In the genomic region with DNA sequence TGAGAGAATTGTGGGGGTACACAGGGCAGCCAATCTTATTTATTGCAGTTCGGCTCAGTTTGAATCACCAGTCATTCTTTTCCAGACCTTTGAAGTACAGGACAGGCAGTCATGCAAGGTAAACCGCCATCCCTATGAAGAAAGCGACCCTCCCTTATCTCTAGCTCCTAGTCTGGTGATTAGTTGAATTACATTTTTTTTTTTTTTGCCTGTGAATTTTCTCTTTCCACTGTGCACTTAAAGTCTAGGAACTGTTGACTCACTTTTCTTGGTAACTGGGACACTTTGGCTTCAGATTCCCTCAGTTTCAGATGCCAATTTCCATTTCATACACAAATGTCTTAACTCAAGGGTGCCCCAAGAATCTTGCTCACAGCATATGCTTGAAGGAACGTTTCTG, we compare ENCODE assay signal across 16 cellular contexts.
DNase-seq lines count a peak whose midpoint lies in the region; ATAC-seq and TF ChIP-seq lines count a peak whose summit lies in the region.
"Had no signal": no experiment of that assay in that cellular context is flagged by ENCODE, and none has a peak within 500 bp of the region (broad histone marks: within the 10 kb centered on the region; RNA-seq: fewer than 3 reads in every experiment).

No MANE protein-coding gene starts in this region.

- H3K27ac ChIP-seq in hepatocyte (peak overlapping the region; percentile 46), tibial artery (peak overlapping the region; percentile 66 to 74)
- H3K27ac ChIP-seq: SJSA1 had no signal

- peaks cover 49% of the 10 kb centered on the region for H3K4me1 Mint-ChIP-seq in activated T-cell treated with anti-CD3 and anti-CD28 coated beads, Interleukin-2, amount 50 U/mL, for 72 hours (ENCODE audit: low read depth)
- H3K4me1 Mint-ChIP-seq in progenitor cell of endocrine pancreas (ENCODE audit: low read depth) = peaks cover 6% of the 10 kb centered on the region

- H3K9me3 ChIP-seq in hepatocyte (ENCODE audit: low read depth) (no peaks in the 10 kb centered on the region), tibial artery (no peaks in the 10 kb centered on the region)
- H3K9me3 ChIP-seq: SJSA1 had no signal

- H3K27me3 Mint-ChIP-seq in activated T-cell treated with anti-CD3 and anti-CD28 coated beads, Interleukin-2, amount 50 U/mL, for 72 hours (ENCODE audit: low read depth) = peaks cover 17% of the 10 kb centered on the region
- H3K27me3 Mint-ChIP-seq in progenitor cell of endocrine pancreas = no peaks in the 10 kb centered on the region
- H3K27me3 Mint-ChIP-seq: activated naive CD4-positive, alpha-beta T cell treated with anti-CD3 and anti-CD28 coated beads, Interleukin-2, amount 10 ng/mL, durations not matched to agents 7 days and 5 days had no signal

- TF ChIP-seq CTCF in hepatocyte (IDR thresholded peaks at IDR 0.05; ENCODE audit: poor library complexity) (no peak), tibial artery (IDR thresholded peaks at IDR 0.05) (no peak), progenitor cell of endocrine pancreas (IDR thresholded peaks at IDR 0.05; ENCODE audit: unreplicated experiment) (no peak)

- DNase-seq in activated T-cell treated with anti-CD3 and anti-CD28 coated beads, Interleukin-2, amount 50 U/mL, for 72 hours = no peak
- no peak for DNase-seq in activated T-cell treated with anti-CD3 and anti-CD28 coated beads, Interleukin-2, amount 50 U/mL, for 1 hour
- DNase-seq in amniotic epithelial cell (ENCODE audit: low read depth) = peak; percentile 63
- DNase-seq in hepatocyte (ENCODE audit: low spot score) = peak; percentile 67
- DNase-seq in tibial artery = no peak
- no peak for DNase-seq in stimulated activated CD8-positive, alpha-beta memory T cell treated with anti-CD3 and anti-CD28 coated beads, Interleukin-4, amount 100 ng/mL, for 48 hours
- no peak for DNase-seq in activated naive CD4-positive, alpha-beta T cell (lab: John Stamatoyannopoulos, UW)
- no peak for DNase-seq in progenitor cell of endocrine pancreas (ENCODE audit: low spot score, unreplicated experiment)
- DNase-seq: activated CD8-positive, alpha-beta memory T cell treated with anti-CD3 and anti-CD28 coated beads for 24 hours; activated naive CD4-positive, alpha-beta T cell treated with anti-CD3 and anti-CD28 coated beads, Interleukin-2, amount 10 ng/mL, durations not matched to agents 7 days and 5 days; cerebellar nuclear complex; NCI-H1105; NCI-H345; stimulated activated CD4-positive, alpha-beta T cell treated with anti-CD3 and anti-CD28 coated beads, Interleukin-2, amount 100 ng/mL, for 24 hours had no signal

- intact Hi-C loops in tibial artery (cut with DNase I; ENCODE audit: low total_unique reads) = no loop called here

- no peak overlapping the region for H3K4me3 Mint-ChIP-seq in activated T-cell treated with anti-CD3 and anti-CD28 coated beads, Interleukin-2, amount 50 U/mL, for 72 hours
- H3K4me3 Mint-ChIP-seq in progenitor cell of endocrine pancreas (ENCODE audit: low read depth) = no peak overlapping the region
- H3K4me3 Mint-ChIP-seq: activated naive CD4-positive, alpha-beta T cell treated with anti-CD3 and anti-CD28 coated beads, Interleukin-2, amount 10 ng/mL, durations not matched to agents 7 days and 5 days; GM23338 had no signal

- ATAC-seq in activated T-cell treated with anti-CD3 and anti-CD28 coated beads, Interleukin-2, amount 50 U/mL, for 72 hours (replicated peaks in 1 of 2) = no peak
- ATAC-seq: GM23338 had no signal

- no peaks in the 10 kb centered on the region for H4K20me1 ChIP-seq in hepatocyte (ENCODE audit: insufficient read depth, poor library complexity, severe bottlenecking)

- H3K4me1 ChIP-seq in hepatocyte (ENCODE audit: insufficient read depth) = peaks cover 30% of the 10 kb centered on the region
- H3K4me1 ChIP-seq in tibial artery = peaks cover 0 to 65% (median 17%) of the 10 kb centered on the region in 4 donors

- 46% methylated on average over 4 of the region's 4 CpGs for WGBS in hepatocyte (ENCODE audit: low lambda C conversion rate, missing lambda C conversion rate)

- H3K27me3 ChIP-seq in hepatocyte (no peaks in the 10 kb centered on the region), tibial artery (no peaks in the 10 kb centered on the region)
- H3K27me3 ChIP-seq: SJSA1 had no signal

- H3K9me3 Mint-ChIP-seq in activated T-cell treated with anti-CD3 and anti-CD28 coated beads, Interleukin-2, amount 50 U/mL, for 72 hours = no peaks in the 10 kb centered on the region
- peaks cover 15% of the 10 kb centered on the region for H3K9me3 Mint-ChIP-seq in progenitor cell of endocrine pancreas (ENCODE audit: low read depth)
- H3K9me3 Mint-ChIP-seq: activated naive CD4-positive, alpha-beta T cell treated with anti-CD3 and anti-CD28 coated beads, Interleukin-2, amount 10 ng/mL, durations not matched to agents 7 days and 5 days; GM23338 had no signal

- peak overlapping the region; percentile 73 for H3K27ac Mint-ChIP-seq in activated T-cell treated with anti-CD3 and anti-CD28 coated beads, Interleukin-2, amount 50 U/mL, for 72 hours
- no peak overlapping the region for H3K27ac Mint-ChIP-seq in progenitor cell of endocrine pancreas
- H3K27ac Mint-ChIP-seq: activated naive CD4-positive, alpha-beta T cell treated with anti-CD3 and anti-CD28 coated beads, Interleukin-2, amount 10 ng/mL, durations not matched to agents 7 days and 5 days; GM23338 had no signal

- H3K36me3 Mint-ChIP-seq in activated T-cell treated with anti-CD3 and anti-CD28 coated beads, Interleukin-2, amount 50 U/mL, for 72 hours (ENCODE audit: insufficient read depth in 2 of 2) = no peaks in the 10 kb centered on the region
- no peaks in the 10 kb centered on the region for H3K36me3 Mint-ChIP-seq in progenitor cell of endocrine pancreas (ENCODE audit: insufficient read depth)

- peak overlapping the region; percentile 12 for H3K4me2 ChIP-seq in hepatocyte
- H3K4me2 ChIP-seq: GM23338 had no signal

- H3K9me2 ChIP-seq in hepatocyte (replicated peaks; ENCODE audit: insufficient read depth) = no peaks in the 10 kb centered on the region

- H3K79me2 ChIP-seq in hepatocyte = no peaks in the 10 kb centered on the region

- no peak overlapping the region for H2AFZ ChIP-seq in hepatocyte
- H2AFZ ChIP-seq: GM23338 had no signal

- no peak overlapping the region for H3K4me3 ChIP-seq in hepatocyte
- no peak overlapping the region for H3K4me3 ChIP-seq in tibial artery
- H3K4me3 ChIP-seq: GM23338, SJSA1 had no signal

- H3K36me3 ChIP-seq in hepatocyte (replicated peaks; ENCODE audit: insufficient read depth, low read depth) (no peaks in the 10 kb centered on the region), tibial artery (no peaks in the 10 kb centered on the region)
- H3K36me3 ChIP-seq: SJSA1 had no signal

Comparison
In these comparisons a context has a peak if more than half of its experiments do, and no peak if none do; other contexts are left out.
1. DNase-seq: peak in amniotic epithelial cell (single experiment) and hepatocyte (single experiment); none in activated T-cell treated with anti-CD3 and anti-CD28 coated beads, Interleukin-2, amount 50 U/mL, for 72 hours (0 of 2), activated T-cell treated with anti-CD3 and anti-CD28 coated beads, Interleukin-2, amount 50 U/mL, for 1 hour (single experiment), tibial artery (0 of 2), stimulated activated CD8-positive, alpha-beta memory T cell treated with anti-CD3 and anti-CD28 coated beads, Interleukin-4, amount 100 ng/mL, for 48 hours (single experiment), activated naive CD4-positive, alpha-beta T cell (0 of 4) and progenitor cell of endocrine pancreas (single experiment).